In the genomic region with DNA sequence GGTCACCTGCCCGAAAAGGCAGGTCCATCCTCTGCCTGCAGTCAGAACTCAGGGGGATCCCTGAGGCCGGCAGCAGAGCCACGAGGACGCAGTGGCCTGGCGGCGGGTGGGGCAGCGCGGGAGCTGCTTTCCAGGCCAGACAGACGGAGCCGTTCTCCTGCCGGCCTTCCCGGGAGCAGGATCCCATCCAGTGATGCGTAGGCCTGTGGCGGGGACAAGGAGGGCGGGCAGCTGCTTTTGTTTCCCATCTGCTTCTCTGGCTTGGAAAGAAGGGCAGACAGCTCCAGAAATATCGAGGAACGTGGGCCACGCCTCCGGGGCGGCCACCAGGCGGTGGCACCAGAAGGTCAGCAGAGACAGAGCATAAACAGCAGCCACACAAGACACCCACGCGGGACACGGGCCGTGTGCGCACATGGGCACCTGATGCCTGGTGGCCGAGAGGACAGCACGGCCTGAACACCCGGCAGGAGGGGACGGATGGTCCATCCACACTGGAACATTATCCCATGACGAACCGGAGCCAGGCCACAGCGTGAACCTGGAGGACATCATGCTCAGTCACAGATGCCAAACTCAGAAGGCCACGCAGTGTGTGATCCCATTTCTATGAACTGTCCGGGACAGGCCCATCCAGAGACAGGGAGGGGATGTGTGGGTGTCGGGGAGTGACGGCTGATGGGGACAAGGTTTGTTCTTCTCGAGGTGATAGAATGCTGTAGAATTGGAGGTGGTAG, we compare ENCODE assay signal across 9 cellular contexts. TPM values are rescaled to one million over a fixed set of nuclear protein-coding genes. Genes with fewer than 3 reads are reported as not detected.
DNase-seq lines count a peak whose midpoint lies in the region; ATAC-seq and TF ChIP-seq lines count a peak whose summit lies in the region.
"Had no signal": no experiment of that assay in that cellular context is flagged by ENCODE, and none has a peak within 500 bp of the region (broad histone marks: within the 10 kb centered on the region; RNA-seq: fewer than 3 reads in every experiment).

No MANE protein-coding gene starts in this region.

- H3K4ac ChIP-seq in mesendoderm (ENCODE audit: low read depth, low read length) = no peak overlapping the region

- H3K27me3 ChIP-seq in left lung (no peaks in the 10 kb centered on the region), skeletal muscle tissue (ENCODE audit: control insufficient read depth in 3 of 3, insufficient read depth in 3 of 3, low read length in 3 of 3) (no peaks in the 10 kb centered on the region), mesendoderm (ENCODE audit: insufficient read depth, low read length, poor library complexity) (no peaks in the 10 kb centered on the region), PC-3 (ENCODE audit: low read length) (no peaks in the 10 kb centered on the region)

- no peaks in the 10 kb centered on the region for H3K79me1 ChIP-seq in mesendoderm (ENCODE audit: low read length)

- H3K4me1 ChIP-seq in left lung = peaks cover 24 to 39% of the 10 kb centered on the region in 2 donors
- H3K4me1 ChIP-seq in skeletal muscle tissue (ENCODE audit: control insufficient read depth in 3 of 3, insufficient read depth in 3 of 3, low read length in 3 of 3) = peaks cover 40 to 57% (median 43%) of the 10 kb centered on the region in 3 donors
- H3K4me1 ChIP-seq in mesendoderm (ENCODE audit: control insufficient read depth, low read depth, low read length) = peaks cover 2% of the 10 kb centered on the region
- peaks cover 18% of the 10 kb centered on the region for H3K4me1 ChIP-seq in PC-3 (ENCODE audit: insufficient read depth, low read length)

- TF ChIP-seq CTCF in MCF 10A (IDR thresholded peaks at IDR 0.05; ENCODE audit: unreplicated experiment) (no peak), left lung (IDR thresholded peaks at IDR 0.05) (no peak), PC-3 (conservative IDR thresholded peaks at IDR 0.05; ENCODE audit: low read depth, low read length) (no peak)

- no peak overlapping the region for H4K8ac ChIP-seq in mesendoderm (ENCODE audit: low read depth, low read length)

- H3K9me2 ChIP-seq in PC-3 (replicated peaks; ENCODE audit: low read length) = no peaks in the 10 kb centered on the region

- H3K27ac ChIP-seq in left lung (peak overlapping the region; percentile 42 to 49), skeletal muscle tissue (ENCODE audit: low read depth, low read length) (peak overlapping the region; percentile 93), mesendoderm (ENCODE audit: low read depth, low read length) (no peak overlapping the region), PC-3 (ENCODE audit: low read length) (no peak overlapping the region)

- H2BK120ac ChIP-seq in mesendoderm (ENCODE audit: low read depth, low read length) = no peak overlapping the region

- H3K9me3 ChIP-seq in left lung (no peaks in the 10 kb centered on the region), skeletal muscle tissue (ENCODE audit: control insufficient read depth in 3 of 3, low read length in 3 of 3) (no peaks in the 10 kb centered on the region), PC-3 (ENCODE audit: low read length) (no peaks in the 10 kb centered on the region)

- H3K4me3 ChIP-seq in left lung (no peak overlapping the region), skeletal muscle tissue (ENCODE audit: low read length in 3 of 3) (peak overlapping the region; percentile 14 to 52 (median 35)), mesendoderm (ENCODE audit: low read length) (no peak overlapping the region), PC-3 (ENCODE audit: low read length) (no peak overlapping the region)

- H3K9ac ChIP-seq in skeletal muscle tissue (ENCODE audit: low read depth in 1 of 3, low read length in 3 of 3) (peak overlapping the region; percentile 76 to 86 (median 78)), mesendoderm (ENCODE audit: low read length) (no peak overlapping the region), PC-3 (ENCODE audit: low read length) (no peak overlapping the region)

- no peaks in the 10 kb centered on the region for H3F3A ChIP-seq in PC-3 (ENCODE audit: low read length, unreplicated experiment)

- intact Hi-C loops in MCF 10A (cut with micrococcal nuclease) (no loop called here), left lung (cut with DNase I) (loop anchor here in 1 of 2 donors (5.0 kb wide), 1 partner anchor 48 kb away; a partner anchor contains a TSS), PC-3 (cut with micrococcal nuclease) (no loop called here)

- no TSS peak for BruUV-seq in MCF 10A (replicated peaks; lab: Mats Ljungman, UMichigan)
- no TSS peak for BruUV-seq in PC-3 (replicated peaks; lab: Mats Ljungman, UMichigan)

- no peaks in the 10 kb centered on the region for H3K79me2 ChIP-seq in mesendoderm (ENCODE audit: control insufficient read depth, insufficient read depth, low read length)
- no peaks in the 10 kb centered on the region for H3K79me2 ChIP-seq in PC-3 (ENCODE audit: low read length)

- no peak overlapping the region for H3K4me3 Mint-ChIP-seq in MCF 10A (ENCODE audit: unreplicated experiment)

- DNase-seq in DMS 273 treated with DMSO at 0.1 percent for 48 hours (lab: John Stamatoyannopoulos, UW) (peak; percentile 48), MCF 10A (ENCODE audit: unreplicated experiment) (no peak), left lung (no peak), mesendoderm (no peak), PC-3 (no peak), NCI-H1436 treated with DMSO at 0.1 percent for 48 hours (lab: John Stamatoyannopoulos, UW) (no peak)
- DNase-seq in stimulated activated CD4-positive, alpha-beta T cell treated with anti-CD3 and anti-CD28 coated beads, Interleukin-1b, Interleukin-23, amount 100 ng/mL, for 48 hours = no peak
- DNase-seq: activated CD4-positive, alpha-beta T cell treated with anti-CD3 and anti-CD28 coated beads, Interleukin-2, amount 50 U/mL, for 1 hour had no signal

- H3K18ac ChIP-seq in mesendoderm (ENCODE audit: low read length) = no peak overlapping the region

- H3K27ac Mint-ChIP-seq in MCF 10A (ENCODE audit: low read depth, unreplicated experiment) = peak overlapping the region; percentile 37

- no peak overlapping the region for H3K4me2 ChIP-seq in mesendoderm (ENCODE audit: low read length)
- H3K4me2 ChIP-seq in PC-3 (ENCODE audit: low read length) = no peak overlapping the region

- POLR2A ChIA-PET in MCF 10A (lab: Yijun Ruan, JAX) (interaction anchor here (2.2 kb wide), 1 partner anchor 13 kb away, joined by 6 read pairs; no protein-coding TSS in a partner anchor), PC-3 (lab: Charles Lee; ENCODE audit: unreplicated experiment) (no interaction called here)

- no peak overlapping the region for H2AK5ac ChIP-seq in mesendoderm (ENCODE audit: low read length)

- no peak overlapping the region for H2AFZ ChIP-seq in PC-3 (ENCODE audit: low read length)

- H3K56ac ChIP-seq in mesendoderm (ENCODE audit: low read length) = no peak overlapping the region

- peaks cover 4% of the 10 kb centered on the region for H3K36me3 Mint-ChIP-seq in MCF 10A (ENCODE audit: insufficient read depth, unreplicated experiment)

- H3K4me1 Mint-ChIP-seq in MCF 10A (ENCODE audit: insufficient read depth, unreplicated experiment) = peaks cover 13% of the 10 kb centered on the region

- H3K36me3 ChIP-seq in left lung (peaks cover 0 to under 1% of the 10 kb centered on the region in 2 donors), skeletal muscle tissue (ENCODE audit: control insufficient read depth in 3 of 3, insufficient read depth in 3 of 3, low read length in 3 of 3) (no peaks in the 10 kb centered on the region), mesendoderm (ENCODE audit: control insufficient read depth, insufficient read depth, low read length) (no peaks in the 10 kb centered on the region), PC-3 (ENCODE audit: low read depth, low read length) (no peaks in the 10 kb centered on the region)

- H4K20me1 ChIP-seq in PC-3 (ENCODE audit: low read length) = no peaks in the 10 kb centered on the region

- WGBS in mesendoderm (ENCODE audit: extremely low coverage, insufficient coverage, low lambda C conversion rate) = no CpG with 5 or more reads among the region's 38 CpGs

- no peak overlapping the region for H3K23ac ChIP-seq in mesendoderm (ENCODE audit: low read length)

- H2BK15ac ChIP-seq in mesendoderm (replicated peaks; ENCODE audit: low read depth) = no peak overlapping the region

- no peak overlapping the region for H2BK5ac ChIP-seq in mesendoderm (ENCODE audit: low read length)

- no peak for ATAC-seq in left lung
- no peak for ATAC-seq in PC-3

- H3K9me3 Mint-ChIP-seq in MCF 10A (ENCODE audit: unreplicated experiment) = no peaks in the 10 kb centered on the region

- no peak overlapping the region for H4K5ac ChIP-seq in mesendoderm (ENCODE audit: low read length)

- H3K27me3 Mint-ChIP-seq in MCF 10A (ENCODE audit: insufficient read depth, unreplicated experiment) = no peaks in the 10 kb centered on the region

- CTCF ChIA-PET in MCF 10A (lab: Yijun Ruan, JAX) = no interaction called here
- CTCF ChIA-PET in PC-3 (lab: Charles Lee) = no interaction called here

RNA-seq across cellular contexts. Expression of a gene that starts 13.9 kb away (rescaled TPM):
- total RNA-seq in MCF 10A (2022) (146 and 224 TPM in 2 replicates), left lung (100 to 1,000 TPM; 238 to 291 TPM), skeletal muscle tissue (32.4 TPM), PC-3 (2014; rRNA removed) (95.4 and 96.8 TPM in 2 replicates)
- 98.2 TPM for polyA plus RNA-seq in mesendoderm (2013, experiment 1 of 2)
- polyA plus RNA-seq in mesendoderm (2013, experiment 2 of 2) = 97.3 TPM

RNA-seq across cellular contexts. Expression of a gene that starts 31.2 kb away (rescaled TPM):
- 40.9 and 47.2 TPM in 2 replicates for total RNA-seq in MCF 10A (2022)
- total RNA-seq in left lung = 100 to 1,000 TPM in 1 of 2 donors, 10 to 100 TPM in 1; 59.1 to 105 TPM
- 12.0 TPM for total RNA-seq in skeletal muscle tissue
- polyA plus RNA-seq in mesendoderm (2013, experiment 1 of 2) = 5.7 TPM
- polyA plus RNA-seq in mesendoderm (2013, experiment 2 of 2) = 6.3 TPM
- total RNA-seq in PC-3 (2014; rRNA removed) = 15.1 and 24.8 TPM in 2 replicates

RNA-seq across cellular contexts. Expression of a gene that starts 31.8 kb away (rescaled TPM):
- total RNA-seq in MCF 10A (2022) (3.1 and 5.3 TPM in 2 replicates), left lung (1 to 10 TPM; 2.6 to 5.2 TPM), skeletal muscle tissue (2.1 TPM), PC-3 (2014; rRNA removed) (1.0 and 3.6 TPM in 2 replicates)
- 0.48 TPM for polyA plus RNA-seq in mesendoderm (2013, experiment 1 of 2)
- 0.36 TPM for polyA plus RNA-seq in mesendoderm (2013, experiment 2 of 2)

RNA-seq across cellular contexts. Expression of a gene that starts 49.4 kb away (rescaled TPM):
- total RNA-seq in MCF 10A (2022) (53.1 and 53.4 TPM in 2 replicates), left lung (10 to 100 TPM; 63.1 to 63.6 TPM), skeletal muscle tissue (28.7 TPM), PC-3 (2014; rRNA removed) (72.0 and 94.0 TPM in 2 replicates)
- polyA plus RNA-seq in mesendoderm (2013, experiment 1 of 2) = 46.2 TPM
- polyA plus RNA-seq in mesendoderm (2013, experiment 2 of 2) = 41.1 TPM

Comparison
In these comparisons a context has a peak if more than half of its experiments do, and no peak if none do; other contexts are left out.
1. H3K27ac ChIP-seq: peak in left lung (2 of 2) and skeletal muscle tissue (single experiment); none in mesendoderm (single experiment) and PC-3 (single experiment).
2. H3K4me3 ChIP-seq: peak in skeletal muscle tissue (3 of 3); none in left lung (0 of 2), mesendoderm (single experiment) and PC-3 (single experiment).
3. H3K9ac ChIP-seq: peak in skeletal muscle tissue (3 of 3); none in mesendoderm (single experiment) and PC-3 (single experiment).